Comparison of ENCODE assay signal across 9 cellular contexts in genomic region chr11:6321961-6322362, GRCh38. TPM values are rescaled to one million over a fixed set of nuclear protein-coding genes. Genes with fewer than 3 reads are reported as not detected.
DNase-seq lines count a peak whose midpoint lies in the region; ATAC-seq, FAIRE-seq and TF ChIP-seq lines count a peak whose summit lies in the region.
"Had no signal": no experiment of that assay in that cellular context is flagged by ENCODE, and none has a peak within 500 bp of the region (broad histone marks: within the 10 kb centered on the region; RNA-seq: fewer than 3 reads in every experiment).

No MANE protein-coding gene starts in this region.

- FAIRE-seq in H54 (lab: Jason Lieb, UNC): peak; percentile 30

- DNase-seq in H54 (ENCODE audit: insufficient read length, low spot score) (peak; percentile 68), Panc1 (ENCODE audit: low read depth, low spot score) (peak; percentile 71), epithelial cell of esophagus (ENCODE audit: low read depth) (peak; percentile 72), posterior vena cava (ENCODE audit: low spot score) (no peak)
- DNase-seq in CD4-positive, alpha-beta memory T cell: no peak
- DNase-seq: naive B cell had no signal

- peak; percentile 7; the same call in 1 of the 2 replicates for TF ChIP-seq CTCF in Panc1 (IDR thresholded peaks at IDR 0.05)
- no peak for TF ChIP-seq CTCF in epithelial cell of esophagus (IDR thresholded peaks at IDR 0.05; ENCODE audit: insufficient read depth, low read depth, low read length, missing control alignments)

- CTCF ChIA-PET in Panc1 (lab: Charles Lee): interaction anchor here (0.7 to 0.9 kb wide), 3 partner anchors 13 to 31 kb away, joined by 3 to 4 read pairs (median 4); no protein-coding TSS in a partner anchor
- CTCF ChIA-PET in CD4-positive, alpha-beta memory T cell (lab: Charles Lee; ENCODE audit: partially characterized antibody): no interaction called here

- no TSS peak for BruUV-seq in Panc1 (replicated peaks; lab: Mats Ljungman, UMichigan)

- POLR2A ChIA-PET in Panc1 (lab: Charles Lee): interaction anchor here (0.5 kb wide), 1 partner anchor 13 kb away, joined by 7 read pairs; no protein-coding TSS in a partner anchor
- POLR2A ChIA-PET in CD4-positive, alpha-beta memory T cell (lab: Charles Lee; ENCODE audit: partially characterized antibody): no interaction called here

- peak overlapping the region in 1 of 2 experiments; percentile 85; a peak in 2 of 4 replicates for H3K4me3 ChIP-seq in Panc1 (ENCODE audit: low read depth in 2 of 2, low read length in 2 of 2)
- no peak overlapping the region for H3K4me3 ChIP-seq in epithelial cell of esophagus (ENCODE audit: low read length)
- no peak overlapping the region for H3K4me3 ChIP-seq in skeletal muscle satellite cell (ENCODE audit: low read length)
- no peak overlapping the region for H3K4me3 ChIP-seq in CD4-positive, alpha-beta memory T cell (ENCODE audit: low read length in 2 of 2)

- in situ Hi-C loops in Panc1 (cut with HindIII; ENCODE audit: low pct_unique_long_range_greater_than_20kb, low sequenced_read_pairs): no loop called here

- H3K9me3 Mint-ChIP-seq in CD4-positive, alpha-beta memory T cell: peaks cover 0 to 2% (median 0%) of the 10 kb centered on the region in 8 donors

- TF ChIP-seq POLR2A in H54 (IDR thresholded peaks at IDR 0.05; ENCODE audit: low read depth, low read length): no peak

- intact Hi-C loops in Panc1 (cut with micrococcal nuclease; ENCODE audit: unreplicated experiment) (no loop called here), posterior vena cava (cut with DNase I) (loop anchor here in 1 of 2 donors (5.0 kb wide), 1 partner anchor 40 kb away; no protein-coding TSS in a partner anchor)
- intact Hi-C loops in CD4-positive, alpha-beta memory T cell (cut with micrococcal nuclease): no loop called here

- H3K4me2 ChIP-seq in skeletal muscle satellite cell (ENCODE audit: low read length): peak overlapping the region; percentile 92

- peak overlapping the region; percentile 98 for H3K9ac ChIP-seq in skeletal muscle satellite cell (ENCODE audit: low read depth, low read length)

- peak overlapping the region in 3 of 8 donors; percentile 13 to 63 (median 30) for H3K4me3 Mint-ChIP-seq in CD4-positive, alpha-beta memory T cell

- peak overlapping the region; percentile 88 for H3K27ac ChIP-seq in Panc1 (ENCODE audit: low read length)
- H3K27ac ChIP-seq in CD4-positive, alpha-beta memory T cell (ENCODE audit: low read depth, low read length): no peak overlapping the region

- no peaks in the 10 kb centered on the region for H3K36me3 Mint-ChIP-seq in CD4-positive, alpha-beta memory T cell
- H3K36me3 Mint-ChIP-seq: naive B cell had no signal

- no peak overlapping the region for H3K27ac Mint-ChIP-seq in CD4-positive, alpha-beta memory T cell

- peaks cover 4 to 28% (median 10%) of the 10 kb centered on the region in 4 donors for H3K4me1 Mint-ChIP-seq in CD4-positive, alpha-beta memory T cell

- ATAC-seq in Panc1: no peak
- ATAC-seq in HG03175 (IDR thresholded peaks at IDR 0.05; ENCODE audit: unreplicated experiment): no peak
- ATAC-seq in HG02759 (IDR thresholded peaks at IDR 0.05; ENCODE audit: unreplicated experiment): no peak

- H3K4me1 ChIP-seq in Panc1 (ENCODE audit: control insufficient read depth, insufficient read depth, low read length) (peaks cover 15% of the 10 kb centered on the region), skeletal muscle satellite cell (ENCODE audit: control insufficient read depth, insufficient read depth, low read length) (peaks cover 37% of the 10 kb centered on the region)
- H3K4me1 ChIP-seq in CD4-positive, alpha-beta memory T cell (ENCODE audit: insufficient read depth, low read length): peaks cover 6% of the 10 kb centered on the region

- H3K27me3 ChIP-seq in Panc1 (ENCODE audit: control insufficient read depth, insufficient read depth, low read length): no peaks in the 10 kb centered on the region
- H3K27me3 ChIP-seq in skeletal muscle satellite cell (ENCODE audit: control insufficient read depth, insufficient read depth, low read length): no peaks in the 10 kb centered on the region
- H3K27me3 ChIP-seq in CD4-positive, alpha-beta memory T cell (ENCODE audit: insufficient read depth, low read length): peaks cover 11% of the 10 kb centered on the region

- peaks cover 28 to 36% of the 10 kb centered on the region in 2 donors for H3K27me3 Mint-ChIP-seq in CD4-positive, alpha-beta memory T cell

- H3K9me3 ChIP-seq in Panc1 (ENCODE audit: control insufficient read depth, insufficient read depth, low read depth, low read length): no peaks in the 10 kb centered on the region
- no peaks in the 10 kb centered on the region for H3K9me3 ChIP-seq in skeletal muscle satellite cell (replicated peaks; ENCODE audit: low read length)
- no peaks in the 10 kb centered on the region for H3K9me3 ChIP-seq in CD4-positive, alpha-beta memory T cell (ENCODE audit: control insufficient read depth in 1 of 2, low read length in 2 of 2)

- H3K36me3 ChIP-seq in Panc1 (ENCODE audit: control insufficient read depth, insufficient read depth, low read length) (no peaks in the 10 kb centered on the region), skeletal muscle satellite cell (ENCODE audit: insufficient read depth, low read length) (peaks cover 11% of the 10 kb centered on the region)
- no peaks in the 10 kb centered on the region for H3K36me3 ChIP-seq in CD4-positive, alpha-beta memory T cell (ENCODE audit: insufficient read depth, low read length)

RNA-seq across cellular contexts. Expression of gene CAVIN3, which starts 1.7 kb away (rescaled TPM):
- 31.1 TPM for total RNA-seq in Panc1 (2021; ENCODE audit: unreplicated experiment)
- polyA plus RNA-seq in Panc1 (2012; ENCODE audit: insufficient read length): 26.7 TPM
- total RNA-seq in skeletal muscle satellite cell (2012; rRNA removed): 209 and 228 TPM in 2 replicates
- total RNA-seq in CD4-positive, alpha-beta memory T cell: under 1 TPM in 1 of 2 experiments, not detected in 1; 0.36 TPM
- under 1 TPM in 1 of 2 donors, not detected in 1; 0.70 TPM for polyA plus RNA-seq in CD4-positive, alpha-beta memory T cell
- total RNA-seq in posterior vena cava: 100 to 1,000 TPM; 156 to 166 TPM

Comparison
In these comparisons a context has a peak if more than half of its experiments do, and no peak if none do; other contexts are left out.
1. DNase-seq: peak in H54 (single experiment), Panc1 (single experiment) and epithelial cell of esophagus (single experiment); none in CD4-positive, alpha-beta memory T cell (0 of 5) and posterior vena cava (single experiment).
2. RNA of gene CAVIN3, which starts 1.7 kb away (total RNA-seq): 156 to 166 TPM in posterior vena cava and 31.1 TPM in Panc1 (single experiment); 0.36 TPM in CD4-positive, alpha-beta memory T cell; every median in the first group is over 10 times any median in the second.